Comparison of ENCODE assay signal across 18 cellular contexts in genomic region chr1:232271991-232272589, GRCh38.
DNase-seq lines count a peak whose midpoint lies in the region; ATAC-seq, FAIRE-seq and TF ChIP-seq lines count a peak whose summit lies in the region.
"Had no signal": no experiment of that assay in that cellular context is flagged by ENCODE, and none has a peak within 500 bp of the region (broad histone marks: within the 10 kb centered on the region; RNA-seq: fewer than 3 reads in every experiment).

No MANE protein-coding gene starts in this region.

- TF ChIP-seq CTCF in HEK293 (tag by site-specific recombination; IDR thresholded peaks at IDR 0.05), result no peak
- TF ChIP-seq CTCF in H1 (IDR thresholded peaks at IDR 0.05; ENCODE audit: control extremely low read depth in 1 of 3, insufficient read depth in 1 of 3, low read depth in 1 of 3, low read length in 3 of 3), result no peak
- TF ChIP-seq CTCF in mesothelial cell of epicardium (IDR thresholded peaks at IDR 0.05; ENCODE audit: unreplicated experiment), result no peak

- H3K4ac ChIP-seq in H1 (replicated peaks; ENCODE audit: insufficient read length, low read depth, low read length), result no peak overlapping the region

- H3K4me2 ChIP-seq in H1 (ENCODE audit: insufficient read depth in 1 of 2, low read depth in 2 of 2, low read length in 2 of 2), result no peak overlapping the region

- no peak overlapping the region for H3K4me3 ChIP-seq in HEK293 (ENCODE audit: low read depth, low read length)
- H3K4me3 ChIP-seq in H1 (ENCODE audit: extremely low read depth in 1 of 4, insufficient read depth in 2 of 4, low read depth in 3 of 4, low read length in 4 of 4), result no peak overlapping the region

- no peak overlapping the region for H2AK5ac ChIP-seq in H1 (ENCODE audit: low read depth, low read length)

- no peak overlapping the region for H3K23ac ChIP-seq in H1 (ENCODE audit: insufficient read length)

- no peak for TF ChIP-seq RAD21 in H1 (IDR thresholded peaks at IDR 0.05 in 1 of 2, conservative IDR thresholded peaks at IDR 0.05 in 1 of 2; ENCODE audit: low read depth in 2 of 2, low read length in 2 of 2)

- peak overlapping the region; percentile 10 for H3K27ac Mint-ChIP-seq in mesothelial cell of epicardium
- H3K27ac Mint-ChIP-seq: natural killer cell treated with Interleukin-12 subunit alpha and Interleukin-12 subunit beta and Interleukin-15 and Interleukin-18, amount 100 ng/mL, for 72 hours had no signal

- no peak overlapping the region; the same call in 1 of the 2 replicates for H3K27ac ChIP-seq in HEK293 (ENCODE audit: extremely low read depth, low read depth, low read length)
- no peak overlapping the region for H3K27ac ChIP-seq in H1 (ENCODE audit: low read depth, low read length)

- H2BK12ac ChIP-seq in H1 (ENCODE audit: low read depth, low read length), result no peak overlapping the region

- H3K56ac ChIP-seq in H1 (replicated peaks; ENCODE audit: insufficient read length, low read depth, low read length), result no peak overlapping the region

- no peak overlapping the region for H4K91ac ChIP-seq in H1 (replicated peaks; ENCODE audit: insufficient read length, low read length)

- WGBS in H1 (ENCODE audit: extremely low coverage in 1 of 2, insufficient coverage in 1 of 2, insufficient read length in 1 of 2, insufficient replicate concordance in 2 of 2, low coverage in 1 of 2, low lambda C conversion rate in 2 of 2, missing lambda C conversion rate in 1 of 2), 2 experiments, result 91% methylated on average over 10 of the region's 10 CpGs; no CpG with 5 or more reads in 1 of the 2 experiments

- H3K4me1 ChIP-seq in HEK293 (ENCODE audit: control insufficient read depth, insufficient read depth, low read length), result peaks cover 16% of the 10 kb centered on the region
- H3K4me1 ChIP-seq in H1 (replicated peaks in 1 of 4; ENCODE audit: control insufficient read depth in 3 of 4, insufficient read depth in 4 of 4, low read length in 3 of 4), result peaks cover 0 to 3% (median 1%) of the 10 kb centered on the region in 4 experiments; a peak in 3 of 7 replicates

- no peaks in the 10 kb centered on the region for H3K23me2 ChIP-seq in H1 (ENCODE audit: low read depth, low read length)

- CTCF ChIA-PET in HEK293 (lab: Yijun Ruan, JAX) (no interaction called here), H1 (lab: Charles Lee; ENCODE audit: partially characterized antibody) (interaction anchor here (0.6 to 1.5 kb wide), 3 partner anchors 167 to 741 kb away, joined by 3 to 5 read pairs (median 3); no protein-coding TSS in a partner anchor)

- no peaks in the 10 kb centered on the region for H3K79me1 ChIP-seq in H1 (ENCODE audit: low read depth, low read length)

- no peak for FAIRE-seq in H1 (lab: Jason Lieb, UNC)
- no peak for FAIRE-seq in GM19239 (lab: Jason Lieb, UNC)
- FAIRE-seq: bronchial epithelial cell, RCC 7860 had no signal

- H2BK120ac ChIP-seq in H1 (replicated peaks; ENCODE audit: low read depth, low read length), result no peak overlapping the region

- no peak for ATAC-seq in GM21576 (IDR thresholded peaks at IDR 0.05; ENCODE audit: unreplicated experiment)
- ATAC-seq: natural killer cell treated with Interleukin-12 subunit alpha and Interleukin-12 subunit beta and Interleukin-15 and Interleukin-18, amount 100 ng/mL, for 72 hours had no signal

- H3K27me3 ChIP-seq in H1 (replicated peaks in 1 of 4; ENCODE audit: control insufficient read depth in 3 of 4, extremely low read depth in 1 of 4, insufficient read depth in 3 of 4, low read length in 3 of 4), result no peaks in the 10 kb centered on the region; a peak in 1 of 7 replicates

- H3K9me3 Mint-ChIP-seq in mesothelial cell of epicardium, result no peaks in the 10 kb centered on the region
- H3K9me3 Mint-ChIP-seq: natural killer cell treated with Interleukin-12 subunit alpha and Interleukin-12 subunit beta and Interleukin-15 and Interleukin-18, amount 100 ng/mL, for 72 hours had no signal

- no peak overlapping the region for H2BK15ac ChIP-seq in H1 (ENCODE audit: low read length)

- POLR2A ChIA-PET in HEK293 (lab: Yijun Ruan, JAX) (no interaction called here), H1 (lab: Charles Lee; ENCODE audit: partially characterized antibody) (interaction anchor here (1.2 kb wide), 1 partner anchor 46 kb away, joined by 3 read pairs; no protein-coding TSS in a partner anchor)

- H3K9me3 ChIP-seq in HEK293 (ENCODE audit: control insufficient read depth, insufficient read depth, low read depth, low read length) (no peaks in the 10 kb centered on the region), H1 (ENCODE audit: insufficient read depth in 2 of 2, low read depth in 1 of 2, low read length in 1 of 2) (no peaks in the 10 kb centered on the region)

- no peak for TF ChIP-seq POLR2A in H1 (IDR thresholded peaks at IDR 0.05; ENCODE audit: control extremely low read depth in 1 of 2, low read depth in 2 of 2, low read length in 2 of 2)

- peak overlapping the region; percentile 66; the same call in 1 of the 2 replicates for H4K8ac ChIP-seq in H1 (ENCODE audit: extremely low read depth, insufficient read depth, low read length)

- no peak overlapping the region for H3K9ac ChIP-seq in H1 (replicated peaks in 1 of 4; ENCODE audit: extremely low read depth in 1 of 4, low read depth in 3 of 4, low read length in 3 of 4)

- H3K18ac ChIP-seq in H1 (ENCODE audit: extremely low read depth, low read length), result no peak overlapping the region

- H3K4me1 Mint-ChIP-seq in mesothelial cell of epicardium, result peaks cover 19% of the 10 kb centered on the region

- no peaks in the 10 kb centered on the region for H3K79me2 ChIP-seq in H1 (ENCODE audit: control insufficient read depth in 1 of 2, insufficient read depth in 2 of 2, low read length in 2 of 2)

- no peak overlapping the region for H2BK5ac ChIP-seq in H1 (ENCODE audit: low read depth, low read length)

- H2AFZ ChIP-seq in H1 (ENCODE audit: low read length), result no peak overlapping the region

- no peaks in the 10 kb centered on the region for H3K36me3 ChIP-seq in HEK293 (ENCODE audit: control insufficient read depth in 2 of 2, insufficient read depth in 1 of 2, low read length in 2 of 2)
- H3K36me3 ChIP-seq in H1 (ENCODE audit: control insufficient read depth in 2 of 4, insufficient read depth in 4 of 4, low read length in 3 of 4), result no peaks in the 10 kb centered on the region; a peak in 1 of 8 replicates

- no peaks in the 10 kb centered on the region for H4K20me1 ChIP-seq in H1 (replicated peaks in 1 of 2; ENCODE audit: control insufficient read depth in 1 of 2, insufficient read depth in 2 of 2, low read length in 2 of 2)

- H3K4me3 Mint-ChIP-seq in mesothelial cell of epicardium, result no peak overlapping the region
- H3K4me3 Mint-ChIP-seq: natural killer cell treated with Interleukin-12 subunit alpha and Interleukin-12 subunit beta and Interleukin-15 and Interleukin-18, amount 100 ng/mL, for 72 hours had no signal

- no peak overlapping the region for H3K14ac ChIP-seq in H1 (ENCODE audit: insufficient read length)

- peaks cover 5% of the 10 kb centered on the region for H3K27me3 Mint-ChIP-seq in mesothelial cell of epicardium (ENCODE audit: low read depth)

- no peak overlapping the region for H4K5ac ChIP-seq in H1 (ENCODE audit: insufficient read length, low read depth, low read length)

- no peaks in the 10 kb centered on the region for H3K36me3 Mint-ChIP-seq in mesothelial cell of epicardium
- H3K36me3 Mint-ChIP-seq: natural killer cell treated with Interleukin-12 subunit alpha and Interleukin-12 subunit beta and Interleukin-15 and Interleukin-18, amount 100 ng/mL, for 72 hours had no signal

- TF ChIP-seq EP300 in H1 (IDR thresholded peaks at IDR 0.05; ENCODE audit: borderline replicate concordance in 1 of 2, low read depth in 2 of 2, low read length in 2 of 2), result no peak

- no peak overlapping the region for H2BK20ac ChIP-seq in H1 (ENCODE audit: low read length)

- DNase-seq in SIG-M5 (lab: John Stamatoyannopoulos, UW) (peak; percentile 57), H1 (ENCODE audit: low read depth in 1 of 2, low spot score in 2 of 2) (no peak), mesothelial cell of epicardium (ENCODE audit: low spot score in 2 of 2, unreplicated experiment in 2 of 2) (no peak), NCI-H2029 (lab: John Stamatoyannopoulos, UW) (no peak), UCSD-AML1 (lab: John Stamatoyannopoulos, UW; ENCODE audit: unreplicated experiment) (no peak), GM19239 (ENCODE audit: insufficient read length, low spot score) (no peak)
- DNase-seq: activated CD4-positive, alpha-beta T cell treated with anti-CD3 and anti-CD28 coated beads for 1 hour; activated gamma-delta T cell treated with Interleukin-2 at 50 U/mL for 16 hours; AML-193; effector memory CD4-positive, alpha-beta T cell; NCI-H524 treated with DMSO at 0.1 percent for 48 hours; stimulated activated CD4-positive, alpha-beta T cell treated with anti-CD3 and anti-CD28 coated beads, Interleukin-1b, Interleukin-23, amount 100 ng/mL, for 48 hours; substantia nigra had no signal

TF ChIP-seq in HEK293, 187 proteins besides CTCF, POLR2A, EP300 and RAD21 (continues in another document):
- no peak for TF ChIP-seq ZNF423 (tag by site-specific recombination; IDR thresholded peaks at IDR 0.05)
- no peak for TF ChIP-seq ZNF645 (tag by site-specific recombination; IDR thresholded peaks at IDR 0.05)
- no peak for TF ChIP-seq ZNF561 (tag by site-specific recombination; IDR thresholded peaks at IDR 0.05; ENCODE audit: borderline replicate concordance)

TF ChIP-seq in H1, 55 proteins besides CTCF, POLR2A, EP300 and RAD21:
- TF ChIP-seq BCL11A (IDR thresholded peaks at IDR 0.05; ENCODE audit: low read depth in 2 of 2, low read length in 2 of 2) (no peak), RFX5 (IDR thresholded peaks at IDR 0.05; ENCODE audit: borderline replicate concordance, low read depth, low read length) (no peak), MAFK (IDR thresholded peaks at IDR 0.05; ENCODE audit: low read depth, low read length) (no peak), SUZ12 (IDR thresholded peaks at IDR 0.05; ENCODE audit: low read length) (no peak), SP4 (IDR thresholded peaks at IDR 0.05; ENCODE audit: low read length) (no peak), CHD1 (IDR thresholded peaks at IDR 0.05; ENCODE audit: low read depth, low read length) (no peak), CBX8 (IDR thresholded peaks at IDR 0.05; ENCODE audit: borderline replicate concordance, low read depth, low read length) (no peak), RXRA (IDR thresholded peaks at IDR 0.05; ENCODE audit: insufficient read depth, low read depth, low read length) (no peak), MAX (IDR thresholded peaks at IDR 0.05) (no peak), ASH2L (IDR thresholded peaks at IDR 0.05; ENCODE audit: low read length) (no peak)
